In the genomic region with DNA sequence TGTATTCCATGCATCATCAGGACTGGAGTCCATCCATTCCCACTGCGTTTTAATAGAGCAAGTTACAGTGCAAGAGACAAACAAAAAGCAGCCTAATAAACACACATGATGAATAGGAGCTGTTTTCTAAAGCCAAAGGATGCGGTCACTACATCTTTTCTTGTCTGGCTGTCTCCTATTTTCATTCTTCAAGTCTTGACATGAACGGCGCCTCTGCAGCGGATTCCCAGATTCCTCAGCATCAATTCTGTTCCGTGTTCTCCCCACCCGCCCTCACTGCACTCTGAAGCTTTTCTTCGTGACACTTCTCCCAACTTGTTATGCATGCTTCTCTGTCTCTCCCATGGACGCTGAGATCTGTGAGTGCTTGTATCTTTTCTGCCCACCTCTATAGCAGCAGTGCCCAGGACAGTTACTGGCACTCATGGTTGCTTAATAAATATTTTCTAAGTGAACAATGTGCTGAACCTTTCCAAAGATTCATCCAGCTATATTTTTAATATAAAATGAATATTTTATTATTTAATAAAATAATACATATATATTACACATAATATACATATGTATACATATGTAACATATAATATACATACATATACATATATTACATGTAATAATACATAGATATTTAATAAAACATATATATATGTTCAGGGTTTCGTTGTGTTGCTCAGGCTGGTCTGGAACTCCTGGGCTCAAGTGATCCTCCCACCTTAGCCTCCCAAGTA, we compare ENCODE assay signal across 32 cellular contexts.
"Had no signal": no experiment of that assay in that cellular context is flagged by ENCODE, and none has a peak within 500 bp of the region (broad histone marks: within the 10 kb centered on the region; RNA-seq: fewer than 3 reads in every experiment).

No MANE protein-coding gene starts in this region.

- H3K4me1 ChIP-seq: ascending aorta, breast epithelium, colonic mucosa, gastroesophageal sphincter had no signal

- H3K4me3 ChIP-seq: ascending aorta, breast epithelium, cardiac muscle cell, colonic mucosa, gastroesophageal sphincter had no signal

- H3K27ac Mint-ChIP-seq: activated CD4-positive, alpha-beta memory T cell treated with anti-CD3 and anti-CD28 coated beads, Interleukin-2, amount 10 ng/mL, durations not matched to agents 7 days and 5 days; activated CD4-positive, alpha-beta T cell treated with anti-CD3 and anti-CD28 coated beads for 36 hours; activated CD4-positive, alpha-beta T cell treated with anti-CD3 and anti-CD28 coated beads, Interleukin-2, amount 10 ng/mL, durations not matched to agents 24 days and 14 days; activated naive CD4-positive, alpha-beta T cell treated with anti-CD3 and anti-CD28 coated beads, Interleukin-2, amount 10 ng/mL, durations not matched to agents 7 days and 5 days; activated naive CD4-positive, alpha-beta T cell treated with anti-CD3 and anti-CD28 coated beads, Interleukin-2, amount 50 U/mL, for 72 hours; activated naive CD8-positive, alpha-beta T cell treated with anti-CD3 and anti-CD28 coated beads, Interleukin-2, amount 10 ng/mL, durations not matched to agents 7 days and 5 days; activated T-cell treated with anti-CD3 and anti-CD28 coated beads, Interleukin-2, amount 50 U/mL, for 24 hours; activated T-cell treated with anti-CD3 and anti-CD28 coated beads, Interleukin-2, amount 50 U/mL, for 72 hours; brain; T-helper 17 cell; T-helper 2 cell treated with Interferon-gamma antibody and Interleukin-4, amounts not matched to agents 5 μg/mL and 100 μg/mL, for 36 hours had no signal

- H3K4me3 Mint-ChIP-seq: activated CD4-positive, alpha-beta memory T cell treated with anti-CD3 and anti-CD28 coated beads, Interleukin-2, amount 10 ng/mL, durations not matched to agents 7 days and 5 days; activated CD4-positive, alpha-beta T cell treated with anti-CD3 and anti-CD28 coated beads for 36 hours; activated CD4-positive, alpha-beta T cell treated with anti-CD3 and anti-CD28 coated beads, Interleukin-2, amount 10 ng/mL, durations not matched to agents 24 days and 14 days; activated naive CD4-positive, alpha-beta T cell treated with anti-CD3 and anti-CD28 coated beads, Interleukin-2, amount 10 ng/mL, durations not matched to agents 7 days and 5 days; activated naive CD8-positive, alpha-beta T cell treated with anti-CD3 and anti-CD28 coated beads, Interleukin-2, amount 10 ng/mL, durations not matched to agents 7 days and 5 days; activated T-cell treated with anti-CD3 and anti-CD28 coated beads, Interleukin-2, amount 50 U/mL, for 24 hours; activated T-cell treated with anti-CD3 and anti-CD28 coated beads, Interleukin-2, amount 50 U/mL, for 72 hours; brain; T-helper 17 cell; T-helper 2 cell treated with Interferon-gamma antibody and Interleukin-4, amounts not matched to agents 5 μg/mL and 100 μg/mL, for 36 hours had no signal

- H3K4me1 Mint-ChIP-seq: brain, T-helper 17 cell had no signal

- H3K27ac ChIP-seq: ascending aorta, cardiac muscle cell, colonic mucosa, gastroesophageal sphincter, WERI-Rb-1 had no signal

- H3K9me3 ChIP-seq: ascending aorta, breast epithelium, colonic mucosa, gastroesophageal sphincter had no signal

- DNase-seq: activated CD4-positive, alpha-beta memory T cell treated with anti-CD3 and anti-CD28 coated beads, Interleukin-2, amount 10 ng/mL, durations not matched to agents 7 days and 5 days; activated CD4-positive, alpha-beta T cell treated with anti-CD3 and anti-CD28 coated beads for 36 hours; activated CD4-positive, alpha-beta T cell treated with anti-CD3 and anti-CD28 coated beads, Interleukin-2, amount 10 ng/mL, durations not matched to agents 24 days and 14 days; activated CD4-positive, CD25-positive, alpha-beta regulatory T cell; activated CD4-positive, CD25-positive, alpha-beta regulatory T cell treated with anti-CD3 and anti-CD28 coated beads, Interleukin-2, amount 50 U/mL, for 72 hours; activated CD8-positive, alpha-beta memory T cell treated with anti-CD3 and anti-CD28 coated beads, Interleukin-2, amount 50 U/mL, for 48 hours; activated gamma-delta T cell; activated naive CD4-positive, alpha-beta T cell; activated naive CD4-positive, alpha-beta T cell treated with anti-CD3 and anti-CD28 coated beads, Interleukin-2, amount 10 ng/mL, durations not matched to agents 7 days and 5 days; activated naive CD8-positive, alpha-beta T cell treated with anti-CD3 and anti-CD28 coated beads, Interleukin-2, amount 10 ng/mL, durations not matched to agents 7 days and 5 days; activated T-cell treated with anti-CD3 and anti-CD28 coated beads for 4 hours; activated T-cell treated with anti-CD3 and anti-CD28 coated beads, Interleukin-2, amount 50 U/mL, for 24 hours; activated T-cell treated with anti-CD3 and anti-CD28 coated beads, Interleukin-2, amount 50 U/mL, for 72 hours; central memory CD4-positive, alpha-beta T cell; cerebellar nuclear complex; colonic mucosa; effector CD8-positive, alpha-beta T cell; foreskin melanocyte; T-helper 1 cell; T-helper 17 cell; T1000; WERI-Rb-1 had no signal

- H3K27me3 ChIP-seq: ascending aorta, breast epithelium, cardiac muscle cell, colonic mucosa, gastroesophageal sphincter had no signal

- FAIRE-seq: endometrium, endothelial cell of umbilical vein had no signal

- H3K36me3 Mint-ChIP-seq: activated naive CD4-positive, alpha-beta T cell treated with anti-CD3 and anti-CD28 coated beads, Interleukin-2, amount 10 ng/mL, durations not matched to agents 7 days and 5 days; activated naive CD4-positive, alpha-beta T cell treated with anti-CD3 and anti-CD28 coated beads, Interleukin-2, amount 50 U/mL, for 72 hours; activated naive CD8-positive, alpha-beta T cell treated with anti-CD3 and anti-CD28 coated beads, Interleukin-2, amount 10 ng/mL, durations not matched to agents 7 days and 5 days; brain had no signal

- H3K36me3 ChIP-seq: ascending aorta, breast epithelium, cardiac muscle cell, colonic mucosa, gastroesophageal sphincter, WERI-Rb-1 had no signal

- H3K9me3 Mint-ChIP-seq: activated CD4-positive, alpha-beta T cell treated with anti-CD3 and anti-CD28 coated beads, Interleukin-2, amount 10 ng/mL, durations not matched to agents 24 days and 14 days; activated naive CD4-positive, alpha-beta T cell treated with anti-CD3 and anti-CD28 coated beads, Interleukin-2, amount 10 ng/mL, durations not matched to agents 7 days and 5 days; activated naive CD4-positive, alpha-beta T cell treated with anti-CD3 and anti-CD28 coated beads, Interleukin-2, amount 50 U/mL, for 72 hours; activated T-cell treated with anti-CD3 and anti-CD28 coated beads, Interleukin-2, amount 50 U/mL, for 24 hours; brain; T-helper 2 cell treated with Interferon-gamma antibody and Interleukin-4, amounts not matched to agents 5 μg/mL and 100 μg/mL, for 36 hours had no signal

- H3K27me3 Mint-ChIP-seq: activated CD4-positive, alpha-beta memory T cell treated with anti-CD3 and anti-CD28 coated beads, Interleukin-2, amount 10 ng/mL, durations not matched to agents 7 days and 5 days; activated CD4-positive, alpha-beta T cell treated with anti-CD3 and anti-CD28 coated beads for 36 hours; activated CD4-positive, alpha-beta T cell treated with anti-CD3 and anti-CD28 coated beads, Interleukin-2, amount 10 ng/mL, durations not matched to agents 24 days and 14 days; activated naive CD4-positive, alpha-beta T cell treated with anti-CD3 and anti-CD28 coated beads, Interleukin-2, amount 10 ng/mL, durations not matched to agents 7 days and 5 days; activated T-cell treated with anti-CD3 and anti-CD28 coated beads, Interleukin-2, amount 50 U/mL, for 24 hours; T-helper 17 cell had no signal

- ATAC-seq: activated CD4-positive, alpha-beta T cell treated with anti-CD3 and anti-CD28 coated beads for 36 hours; activated naive CD4-positive, alpha-beta T cell treated with anti-CD3 and anti-CD28 coated beads, Interleukin-2, amount 50 U/mL, for 72 hours; activated T-cell treated with anti-CD3 and anti-CD28 coated beads, Interleukin-2, amount 50 U/mL, for 72 hours; esophagus mucosa; gastroesophageal sphincter; T-helper 17 cell had no signal
